Comparison of ENCODE assay signal across 1 cellular context in genomic region chr6:15350386-15351083, GRCh38.
TF ChIP-seq lines count a peak whose summit lies in the region.

No MANE protein-coding gene starts in this region.

TF ChIP-seq in WTC11, 78 proteins besides CTCF, POLR2A, EP300 and RAD21:
- TF ChIP-seq, protein P1, sequence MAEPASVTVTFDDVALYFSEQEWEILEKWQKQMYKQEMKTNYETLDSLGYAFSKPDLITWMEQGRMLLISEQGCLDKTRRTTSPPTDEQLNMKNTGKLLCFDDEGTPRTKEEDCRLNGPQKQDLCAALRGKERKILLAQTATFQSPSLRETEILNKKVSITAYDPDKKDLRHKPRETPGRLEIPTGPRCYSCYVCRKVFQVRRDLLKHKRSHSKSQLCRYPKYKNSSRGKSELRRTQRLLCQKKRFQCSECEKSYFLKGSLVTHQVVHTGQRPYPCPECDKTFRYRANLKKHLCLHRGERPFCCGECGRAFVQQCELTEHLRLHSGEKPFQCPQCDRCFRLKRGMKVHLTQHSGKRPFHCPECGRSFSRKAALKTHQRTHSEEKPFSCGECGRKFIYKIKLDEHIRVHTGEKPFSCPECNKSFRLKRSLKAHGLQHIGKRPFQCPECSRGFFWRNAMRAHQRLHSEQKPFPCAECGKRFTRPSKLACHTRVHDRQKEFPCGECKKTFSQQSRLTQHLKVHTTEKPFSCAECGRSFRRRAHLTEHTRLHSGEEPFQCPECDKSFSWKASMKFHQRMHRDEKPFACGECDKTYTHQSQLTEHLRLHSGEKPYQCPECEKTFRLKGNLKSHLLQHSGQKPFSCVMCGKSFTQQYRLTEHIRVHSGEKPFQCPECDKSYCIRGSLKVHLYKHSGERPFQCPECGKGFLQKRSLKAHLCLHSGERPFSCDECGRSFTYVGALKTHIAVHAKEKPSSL (CRISPR knock-in tag; conservative IDR thresholded peaks at IDR 0.05), result no peak
- TF ChIP-seq, protein P2, sequence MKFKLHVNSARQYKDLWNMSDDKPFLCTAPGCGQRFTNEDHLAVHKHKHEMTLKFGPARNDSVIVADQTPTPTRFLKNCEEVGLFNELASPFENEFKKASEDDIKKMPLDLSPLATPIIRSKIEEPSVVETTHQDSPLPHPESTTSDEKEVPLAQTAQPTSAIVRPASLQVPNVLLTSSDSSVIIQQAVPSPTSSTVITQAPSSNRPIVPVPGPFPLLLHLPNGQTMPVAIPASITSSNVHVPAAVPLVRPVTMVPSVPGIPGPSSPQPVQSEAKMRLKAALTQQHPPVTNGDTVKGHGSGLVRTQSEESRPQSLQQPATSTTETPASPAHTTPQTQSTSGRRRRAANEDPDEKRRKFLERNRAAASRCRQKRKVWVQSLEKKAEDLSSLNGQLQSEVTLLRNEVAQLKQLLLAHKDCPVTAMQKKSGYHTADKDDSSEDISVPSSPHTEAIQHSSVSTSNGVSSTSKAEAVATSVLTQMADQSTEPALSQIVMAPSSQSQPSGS (CRISPR knock-in tag; IDR thresholded peaks at IDR 0.05; ENCODE audit: borderline replicate concordance, low read depth), result no peak
- TF ChIP-seq ZMAT4 (CRISPR knock-in tag; IDR thresholded peaks at IDR 0.05) (no peak), TCF7 (CRISPR knock-in tag; IDR thresholded peaks at IDR 0.05; ENCODE audit: low read depth) (no peak), TEAD4 (CRISPR knock-in tag; IDR thresholded peaks at IDR 0.05) (no peak), TP53 (CRISPR knock-in tag; IDR thresholded peaks at IDR 0.05) (no peak), CBFB (CRISPR knock-in tag; IDR thresholded peaks at IDR 0.05; ENCODE audit: low read depth) (no peak), HMGXB4 (CRISPR knock-in tag; IDR thresholded peaks at IDR 0.05) (no peak), EMX1 (CRISPR knock-in tag; IDR thresholded peaks at IDR 0.05) (no peak), NR1H2 (CRISPR knock-in tag; IDR thresholded peaks at IDR 0.05) (no peak), NR3C1 (CRISPR knock-in tag; conservative IDR thresholded peaks at IDR 0.05; ENCODE audit: low read depth) (no peak)
- TF ChIP-seq, protein P3, sequence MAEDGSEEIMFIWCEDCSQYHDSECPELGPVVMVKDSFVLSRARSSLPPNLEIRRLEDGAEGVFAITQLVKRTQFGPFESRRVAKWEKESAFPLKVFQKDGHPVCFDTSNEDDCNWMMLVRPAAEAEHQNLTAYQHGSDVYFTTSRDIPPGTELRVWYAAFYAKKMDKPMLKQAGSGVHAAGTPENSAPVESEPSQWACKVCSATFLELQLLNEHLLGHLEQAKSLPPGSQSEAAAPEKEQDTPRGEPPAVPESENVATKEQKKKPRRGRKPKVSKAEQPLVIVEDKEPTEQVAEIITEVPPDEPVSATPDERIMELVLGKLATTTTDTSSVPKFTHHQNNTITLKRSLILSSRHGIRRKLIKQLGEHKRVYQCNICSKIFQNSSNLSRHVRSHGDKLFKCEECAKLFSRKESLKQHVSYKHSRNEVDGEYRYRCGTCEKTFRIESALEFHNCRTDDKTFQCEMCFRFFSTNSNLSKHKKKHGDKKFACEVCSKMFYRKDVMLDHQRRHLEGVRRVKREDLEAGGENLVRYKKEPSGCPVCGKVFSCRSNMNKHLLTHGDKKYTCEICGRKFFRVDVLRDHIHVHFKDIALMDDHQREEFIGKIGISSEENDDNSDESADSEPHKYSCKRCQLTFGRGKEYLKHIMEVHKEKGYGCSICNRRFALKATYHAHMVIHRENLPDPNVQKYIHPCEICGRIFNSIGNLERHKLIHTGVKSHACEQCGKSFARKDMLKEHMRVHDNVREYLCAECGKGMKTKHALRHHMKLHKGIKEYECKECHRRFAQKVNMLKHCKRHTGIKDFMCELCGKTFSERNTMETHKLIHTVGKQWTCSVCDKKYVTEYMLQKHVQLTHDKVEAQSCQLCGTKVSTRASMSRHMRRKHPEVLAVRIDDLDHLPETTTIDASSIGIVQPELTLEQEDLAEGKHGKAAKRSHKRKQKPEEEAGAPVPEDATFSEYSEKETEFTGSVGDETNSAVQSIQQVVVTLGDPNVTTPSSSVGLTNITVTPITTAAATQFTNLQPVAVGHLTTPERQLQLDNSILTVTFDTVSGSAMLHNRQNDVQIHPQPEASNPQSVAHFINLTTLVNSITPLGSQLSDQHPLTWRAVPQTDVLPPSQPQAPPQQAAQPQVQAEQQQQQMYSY (CRISPR knock-in tag; IDR thresholded peaks at IDR 0.05), result no peak
